ENCODE assay signal across 7 cellular contexts in genomic region chr11:63528729-63529278, GRCh38. TPM values are rescaled to one million over a fixed set of nuclear protein-coding genes. Genes with fewer than 3 reads are reported as not detected.
"Had no signal": no experiment of that assay in that cellular context is flagged by ENCODE, and none has a peak within 500 bp of the region (broad histone marks: within the 10 kb centered on the region; RNA-seq: fewer than 3 reads in every experiment).

No MANE protein-coding gene starts in this region.

RNA-seq across cellular contexts. Expression of gene LGALS12, which starts 22.9 kb away (rescaled TPM):
- total RNA-seq: activated CD4-positive, alpha-beta T cell treated with anti-CD3 and anti-CD28 coated beads, Interleukin-2, amount 10 ng/mL, durations not matched to agents 24 days and 14 days; activated CD8-positive, alpha-beta T cell treated with anti-CD3 and anti-CD28 coated beads, Interleukin-2, amount 10 ng/mL, durations not matched to agents 7 days and 5 days; activated naive CD8-positive, alpha-beta T cell treated with anti-CD3 and anti-CD28 coated beads for 36 hours; epithelial cell of proximal tubule; lung microvascular endothelial cell had no signal

RNA-seq across cellular contexts. Expression of gene PLAAT2, which starts 34.4 kb away (rescaled TPM):
- total RNA-seq: activated CD4-positive, alpha-beta T cell treated with anti-CD3 and anti-CD28 coated beads, Interleukin-2, amount 10 ng/mL, durations not matched to agents 24 days and 14 days; gastrocnemius medialis; lung microvascular endothelial cell had no signal
- polyA plus RNA-seq: heart right ventricle had no signal

RNA-seq across cellular contexts. Expression of gene PLAAT5, which starts 37.8 kb away (rescaled TPM):
- total RNA-seq: activated CD4-positive, alpha-beta T cell treated with anti-CD3 and anti-CD28 coated beads, Interleukin-2, amount 10 ng/mL, durations not matched to agents 24 days and 14 days; lung microvascular endothelial cell had no signal
